In the genomic region with DNA sequence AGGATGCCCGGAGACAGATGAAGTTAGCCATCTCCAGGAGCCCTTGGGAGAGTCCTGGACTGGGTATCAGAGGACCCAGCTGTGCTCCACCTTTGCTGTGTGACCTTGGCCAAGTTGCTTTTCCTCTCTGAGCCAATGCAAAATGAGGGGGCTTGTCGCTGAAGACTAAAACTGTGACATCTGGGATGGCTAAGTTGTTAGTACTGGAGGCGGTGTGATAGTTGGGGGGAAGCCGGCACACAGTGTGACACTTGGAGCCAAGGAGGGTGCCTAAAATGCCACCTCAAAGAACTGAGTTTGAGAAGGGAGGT, we compare ENCODE assay signal across 10 cellular contexts. TPM values are rescaled to one million over a fixed set of nuclear protein-coding genes. Genes with fewer than 3 reads are reported as not detected.
DNase-seq lines count a peak whose midpoint lies in the region; TF ChIP-seq lines count a peak whose summit lies in the region.
"Had no signal": no experiment of that assay in that cellular context is flagged by ENCODE, and none has a peak within 500 bp of the region (broad histone marks: within the 10 kb centered on the region; RNA-seq: fewer than 3 reads in every experiment).

No MANE protein-coding gene starts in this region.

- H3K27me3 ChIP-seq in ACC112 (ENCODE audit: insufficient read depth, low read length) (no peaks in the 10 kb centered on the region), PC-9 (ENCODE audit: insufficient read depth, low read depth) (peaks cover 16% of the 10 kb centered on the region; the same call in 1 of the 2 replicates), esophagus muscularis mucosa (no peaks in the 10 kb centered on the region), neural progenitor cell (no peaks in the 10 kb centered on the region)

- TF ChIP-seq POLR2A in esophagus muscularis mucosa (IDR thresholded peaks at IDR 0.05; ENCODE audit: low read depth): no peak

- H3K4me2 ChIP-seq in PC-9 (peak overlapping the region; percentile 80), neural progenitor cell (peak overlapping the region; percentile 77)

- TSS peak; percentile 59 for BruUV-seq in PC-9 (replicated peaks; lab: Mats Ljungman, UMichigan)

- peak overlapping the region; percentile 49; the same call in 1 of the 2 replicates for H3K4me3 ChIP-seq in ACC112 (ENCODE audit: low read depth, low read length)
- H3K4me3 ChIP-seq in PC-9: peak overlapping the region; percentile 57
- peak overlapping the region; percentile 44 to 57 (median 52) for H3K4me3 ChIP-seq in esophagus muscularis mucosa
- peak overlapping the region; percentile 44 for H3K4me3 ChIP-seq in neural progenitor cell

- CTCF ChIA-PET in PC-9 (lab: Charles Lee): no interaction called here

- TF ChIP-seq CTCF in PC-9 (conservative IDR thresholded peaks at IDR 0.05) (no peak), esophagus muscularis mucosa (IDR thresholded peaks at IDR 0.05) (no peak), neural progenitor cell (IDR thresholded peaks at IDR 0.05) (no peak)

- peak overlapping the region; percentile 72 for H3K4me3 Mint-ChIP-seq in neural progenitor cell
- H3K4me3 Mint-ChIP-seq: activated CD4-positive, alpha-beta T cell treated with anti-CD3 and anti-CD28 coated beads for 36 hours; natural killer cell treated with Interleukin-12 subunit alpha and Interleukin-12 subunit beta and Interleukin-15 and Interleukin-18, amount 100 ng/mL, for 72 hours had no signal

- H3K9me3 ChIP-seq in PC-9 (ENCODE audit: insufficient read depth, low read depth) (no peaks in the 10 kb centered on the region), esophagus muscularis mucosa (no peaks in the 10 kb centered on the region), neural progenitor cell (ENCODE audit: low read depth) (no peaks in the 10 kb centered on the region)

- no peak for TF ChIP-seq EP300 in esophagus muscularis mucosa (IDR thresholded peaks at IDR 0.05)

- intact Hi-C loops in PC-9 (cut with micrococcal nuclease; ENCODE audit: unreplicated experiment): no loop called here
- intact Hi-C loops in esophagus muscularis mucosa (cut with DNase I): no loop called here

- 65% methylated on average over 4 of the region's 4 CpGs for WGBS in esophagus muscularis mucosa

- no peaks in the 10 kb centered on the region for H3K9me3 Mint-ChIP-seq in neural progenitor cell
- H3K9me3 Mint-ChIP-seq: natural killer cell treated with Interleukin-12 subunit alpha and Interleukin-12 subunit beta and Interleukin-15 and Interleukin-18, amount 100 ng/mL, for 72 hours had no signal

- no peaks in the 10 kb centered on the region for H4K20me1 ChIP-seq in PC-9 (ENCODE audit: insufficient read depth)
- H4K20me1 ChIP-seq in neural progenitor cell (ENCODE audit: low read depth): no peaks in the 10 kb centered on the region

- peak overlapping the region; percentile 33 for H3K9ac ChIP-seq in neural progenitor cell

- no peaks in the 10 kb centered on the region for H3K9me2 ChIP-seq in PC-9 (ENCODE audit: insufficient read depth)

- no peaks in the 10 kb centered on the region for H3K4me1 ChIP-seq in ACC112 (ENCODE audit: control insufficient read depth, insufficient read depth, low read length, unreplicated experiment)
- peaks cover 6% of the 10 kb centered on the region; the same call in 1 of the 2 replicates for H3K4me1 ChIP-seq in PC-9 (replicated peaks; ENCODE audit: insufficient read depth)
- H3K4me1 ChIP-seq in esophagus muscularis mucosa: peaks cover 17 to 31% (median 28%) of the 10 kb centered on the region in 4 donors
- H3K4me1 ChIP-seq in neural progenitor cell: peaks cover 3% of the 10 kb centered on the region

- H3K36me3 Mint-ChIP-seq in neural progenitor cell: no peaks in the 10 kb centered on the region
- H3K36me3 Mint-ChIP-seq: natural killer cell treated with Interleukin-12 subunit alpha and Interleukin-12 subunit beta and Interleukin-15 and Interleukin-18, amount 100 ng/mL, for 72 hours had no signal

- H3K79me2 ChIP-seq in ACC112 (ENCODE audit: control insufficient read depth, insufficient read depth, low read length, unreplicated experiment): no peaks in the 10 kb centered on the region
- no peaks in the 10 kb centered on the region for H3K79me2 ChIP-seq in PC-9 (ENCODE audit: low read depth)
- no peaks in the 10 kb centered on the region for H3K79me2 ChIP-seq in neural progenitor cell (ENCODE audit: low read depth)

- H3K27ac ChIP-seq in ACC112 (ENCODE audit: low read depth, low read length): no peak overlapping the region
- no peak overlapping the region for H3K27ac ChIP-seq in PC-9
- H3K27ac ChIP-seq in esophagus muscularis mucosa (replicated peaks in 1 of 4): peak overlapping the region; percentile 45 to 66 (median 55)
- H3K27ac ChIP-seq in neural progenitor cell: no peak overlapping the region

- no peaks in the 10 kb centered on the region for H3K27me3 Mint-ChIP-seq in neural progenitor cell (ENCODE audit: insufficient read depth, low read depth)
- H3K27me3 Mint-ChIP-seq: activated CD4-positive, alpha-beta T cell treated with anti-CD3 and anti-CD28 coated beads for 36 hours; natural killer cell treated with Interleukin-12 subunit alpha and Interleukin-12 subunit beta and Interleukin-15 and Interleukin-18, amount 100 ng/mL, for 72 hours had no signal

- H3K27ac Mint-ChIP-seq in neural progenitor cell: no peak overlapping the region
- H3K27ac Mint-ChIP-seq: activated CD4-positive, alpha-beta T cell treated with anti-CD3 and anti-CD28 coated beads for 36 hours; natural killer cell treated with Interleukin-12 subunit alpha and Interleukin-12 subunit beta and Interleukin-15 and Interleukin-18, amount 100 ng/mL, for 72 hours had no signal

- H3K4me1 Mint-ChIP-seq in neural progenitor cell: peaks cover 13% of the 10 kb centered on the region
- H3K4me1 Mint-ChIP-seq: activated CD4-positive, alpha-beta T cell treated with anti-CD3 and anti-CD28 coated beads for 36 hours had no signal

- peaks cover 4% of the 10 kb centered on the region; the same call in 1 of the 2 replicates for H3F3A ChIP-seq in PC-9 (ENCODE audit: insufficient read depth, low read depth)
- no peaks in the 10 kb centered on the region for H3F3A ChIP-seq in neural progenitor cell (ENCODE audit: low read depth)

- DNase-seq in PC-9 (no peak), esophagus muscularis mucosa (ENCODE audit: extremely low spot score) (no peak), neural progenitor cell (ENCODE audit: low spot score) (no peak), NCI-H748 treated with DMSO at 0.1 percent for 48 hours (lab: John Stamatoyannopoulos, UW) (no peak), NCI-H2029 treated with DMSO at 0.1 percent for 48 hours (lab: John Stamatoyannopoulos, UW) (no peak), cerebellar cortex (ENCODE audit: low spot score) (no peak), NCI-H526 (lab: John Stamatoyannopoulos, UW) (no peak)
- DNase-seq: activated CD4-positive, alpha-beta T cell treated with anti-CD3 and anti-CD28 coated beads for 36 hours had no signal

- H3K36me3 ChIP-seq in ACC112 (ENCODE audit: insufficient read depth, low read length) (no peaks in the 10 kb centered on the region), PC-9 (ENCODE audit: low read depth) (no peaks in the 10 kb centered on the region), esophagus muscularis mucosa (no peaks in the 10 kb centered on the region), neural progenitor cell (no peaks in the 10 kb centered on the region)

- no peak overlapping the region for H2AFZ ChIP-seq in ACC112 (ENCODE audit: low read length, unreplicated experiment)
- H2AFZ ChIP-seq in PC-9: peak overlapping the region; percentile 77; the same call in 1 of the 2 replicates
- H2AFZ ChIP-seq in neural progenitor cell (replicated peaks): no peak overlapping the region

- POLR2A ChIA-PET in PC-9 (lab: Charles Lee; ENCODE audit: unreplicated experiment): no interaction called here

RNA-seq across cellular contexts. Expression of gene INPP5J, which starts 0.5 kb away (rescaled TPM):
- total RNA-seq in PC-9 (2021) (1.7 and 3.1 TPM in 2 replicates), esophagus muscularis mucosa (1 to 10 TPM; 1.3 to 2.1 (median 1.8) TPM), neural progenitor cell (ENCODE audit: low replicate concordance) (1.5 and 3.7 TPM in 2 replicates)

RNA-seq across cellular contexts. Expression of gene SELENOM, which starts 15.9 kb away (rescaled TPM):
- 20.7 and 23.3 TPM in 2 replicates for total RNA-seq in PC-9 (2021)
- 1,000 to 10,000 TPM; 1,118 to 1,733 (median 1,416) TPM for total RNA-seq in esophagus muscularis mucosa
- total RNA-seq in neural progenitor cell (ENCODE audit: low replicate concordance): 7.4 and 13.9 TPM in 2 replicates

RNA-seq across cellular contexts. Expression of gene PLA2G3, which starts 17.1 kb away (rescaled TPM):
- total RNA-seq in PC-9 (2021) (not detected in 2 replicates), esophagus muscularis mucosa (not detected), neural progenitor cell (ENCODE audit: low replicate concordance) (0.41 and 3.6 TPM in 2 replicates)
- total RNA-seq: activated CD4-positive, alpha-beta T cell treated with anti-CD3 and anti-CD28 coated beads for 36 hours; natural killer cell treated with Interleukin-12 subunit alpha and Interleukin-12 subunit beta and Interleukin-15 and Interleukin-18, amount 100 ng/mL, for 72 hours had no signal

RNA-seq across cellular contexts. Expression of gene RNF185, which starts 36.7 kb away (rescaled TPM):
- total RNA-seq in PC-9 (2021) (13.5 and 19.1 TPM in 2 replicates), esophagus muscularis mucosa (10 to 100 TPM; 33.6 to 66.7 (median 55.6) TPM), neural progenitor cell (ENCODE audit: low replicate concordance) (23.2 and 31.1 TPM in 2 replicates)

RNA-seq across cellular contexts. Expression of gene SMTN, which starts 42.1 kb away (rescaled TPM):
- total RNA-seq in PC-9 (2021) (68.8 and 76.3 TPM in 2 replicates), esophagus muscularis mucosa (1,000 to 10,000 TPM; 1,154 to 1,495 (median 1,416) TPM), neural progenitor cell (ENCODE audit: low replicate concordance) (14.1 and 24.0 TPM in 2 replicates)

Comparison
In these comparisons a context has a peak if more than half of its experiments do, and no peak if none do; other contexts are left out.
1. H3K27ac ChIP-seq: peak in esophagus muscularis mucosa (4 of 4); none in ACC112 (single experiment), PC-9 (single experiment) and neural progenitor cell (single experiment).
2. RNA of gene SELENOM, which starts 15.9 kb away (total RNA-seq): 1,118 to 1,733 TPM in esophagus muscularis mucosa; 20.7 to 23.3 TPM in PC-9 and 7.4 to 13.9 TPM in neural progenitor cell; every median in the first group is over 10 times any median in the second.
3. Peak in every context shown above with its lines, with median percentiles within 50 percentile points of each other: H3K4me3 ChIP-seq.